In the genomic region with DNA sequence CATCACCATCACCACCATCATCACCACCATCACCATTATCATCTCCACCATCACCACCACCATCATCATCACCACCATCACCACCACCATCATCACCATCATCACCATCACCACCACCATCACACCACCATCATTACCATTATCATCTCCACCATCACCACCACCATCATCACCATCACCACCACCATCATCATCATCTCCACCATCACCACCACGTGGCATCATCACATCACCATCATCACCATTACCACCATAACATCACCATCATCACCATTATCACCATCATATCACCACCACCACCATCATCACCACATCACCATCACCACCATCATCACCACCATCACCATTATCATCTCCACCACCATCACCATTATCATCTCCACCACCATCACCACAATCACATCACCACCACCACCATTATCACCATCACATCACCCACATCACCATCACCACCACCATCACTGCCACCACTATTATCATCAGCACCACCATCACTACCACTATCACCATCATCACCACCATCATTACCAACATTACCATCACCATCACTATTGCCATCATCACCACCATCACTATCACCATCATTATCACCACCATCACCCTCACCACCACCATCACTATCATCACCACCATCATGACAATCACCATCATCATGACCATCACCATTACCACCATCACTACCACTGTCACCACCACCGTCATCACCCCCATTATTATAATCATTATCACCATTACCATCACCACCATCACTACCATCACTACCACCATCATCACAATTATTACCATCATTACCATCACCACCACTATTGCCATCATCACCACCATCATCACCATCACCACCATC, we compare ENCODE assay signal across 16 cellular contexts.
A peak's percentile ranks its signal among the peaks of the same experiment; 100 is the strongest.
DNase-seq lines count a peak whose midpoint lies in the region; ATAC-seq, FAIRE-seq and TF ChIP-seq lines count a peak whose summit lies in the region.
"Had no signal": no experiment of that assay in that cellular context is flagged by ENCODE, and none has a peak within 500 bp of the region (broad histone marks: within the 10 kb centered on the region; RNA-seq: fewer than 3 reads in every experiment).

No MANE protein-coding gene starts in this region.

- POLR2A ChIA-PET in HEK293T (lab: Yijun Ruan, JAX) = no interaction called here
- POLR2A ChIA-PET in K562 (lab: Yijun Ruan, JAX) = interaction anchor here (0.5 kb wide), 1 partner anchor 13 kb away, joined by 4 read pairs; no protein-coding TSS in a partner anchor

- peak overlapping the region; percentile 40 for H4K91ac ChIP-seq in neuronal stem cell (ENCODE audit: low read depth, low read length, poor library complexity)

- H3K18ac ChIP-seq in neuronal stem cell (ENCODE audit: low read length) = no peak overlapping the region

- no peaks in the 10 kb centered on the region for H3K9me1 ChIP-seq in K562 (ENCODE audit: control insufficient read depth, insufficient read depth, low read length)

- 0% methylated on average over 2 of the region's 2 CpGs for WGBS in K562 (ENCODE audit: insufficient coverage, low coverage, missing lambda C conversion rate)
- 100% methylated on average over 1 of the region's 2 CpGs; no CpG with 5 or more reads in 1 of the 2 donors for WGBS in neuronal stem cell (ENCODE audit: extremely low coverage in 2 of 2, insufficient read length in 2 of 2, insufficient replicate concordance in 1 of 2), 2 donors

- TF ChIP-seq CTCF in K562 (IDR thresholded peaks at IDR 0.05 in 2 of 3, conservative IDR thresholded peaks at IDR 0.05 in 1 of 3; ENCODE audit: insufficient read depth in 2 of 3, low read depth in 1 of 3, low read length in 3 of 3) = no peak
- TF ChIP-seq CTCF in dorsolateral prefrontal cortex (IDR thresholded peaks at IDR 0.05 in 54 of 56, conservative IDR thresholded peaks at IDR 0.05 in 2 of 56; ENCODE audit: low read depth in 1 of 56, partially characterized antibody in 56 of 56) = no peak

- H3K4me1 ChIP-seq in K562 (replicated peaks in 1 of 2; ENCODE audit: control insufficient read depth in 2 of 2, insufficient read depth in 2 of 2, low read length in 2 of 2) = peaks cover 0 to 3% of the 10 kb centered on the region in 2 experiments; a peak in 1 of 5 replicates
- no peaks in the 10 kb centered on the region for H3K4me1 ChIP-seq in neuronal stem cell (ENCODE audit: control insufficient read depth in 2 of 2, insufficient read depth in 1 of 2, low read depth in 1 of 2, low read length in 2 of 2)

- H3K4me2 ChIP-seq in K562 (ENCODE audit: insufficient read depth, low read length) = no peak overlapping the region
- H3K4me2 ChIP-seq in neuronal stem cell (ENCODE audit: insufficient read depth, low read length, poor library complexity, severe bottlenecking) = no peak overlapping the region
- H3K4me2 ChIP-seq: BLaER1 treated with 17β-estradiol and CSF1 and Interleukin-3, amounts not matched to agents 10 nM and 100 nM; GM23338 had no signal

- H3K79me2 ChIP-seq in K562 (ENCODE audit: control insufficient read depth, insufficient read depth, low read length) = no peaks in the 10 kb centered on the region

- H2BK12ac ChIP-seq in neuronal stem cell (ENCODE audit: low read length) = no peak overlapping the region

- H2AFZ ChIP-seq in K562 (ENCODE audit: low read depth, low read length) (no peak overlapping the region), neuronal stem cell (ENCODE audit: low read length) (no peak overlapping the region)
- H2AFZ ChIP-seq: GM23338 had no signal

- no peak overlapping the region for H4K8ac ChIP-seq in neuronal stem cell (ENCODE audit: low read depth, low read length)

- CTCF ChIA-PET in HEK293T (lab: Yijun Ruan, JAX) (no interaction called here), K562 (lab: Yijun Ruan, JAX; ENCODE audit: low intra/inter-chr PET ratio) (no interaction called here)

- H3K27ac ChIP-seq in K562 (ENCODE audit: extremely low read depth, low read depth, low read length) (no peak overlapping the region), neuronal stem cell (replicated peaks; ENCODE audit: low read length) (no peak overlapping the region), dorsolateral prefrontal cortex (no peak overlapping the region)
- H3K27ac ChIP-seq: BLaER1 treated with 17β-estradiol and CSF1 and Interleukin-3, amounts not matched to agents 10 nM and 100 nM had no signal

- H2BK120ac ChIP-seq in neuronal stem cell (ENCODE audit: low read depth, low read length) = no peak overlapping the region

- H3K4ac ChIP-seq in neuronal stem cell (ENCODE audit: low read length) = no peak overlapping the region

- no peak overlapping the region for H2BK5ac ChIP-seq in neuronal stem cell (ENCODE audit: low read length)

- TF ChIP-seq POLR2A in GM12892 (IDR thresholded peaks at IDR 0.05; ENCODE audit: low read depth, low read length) (no peak), K562 (conservative IDR thresholded peaks at IDR 0.05) (no peak)

- intact Hi-C loops in K562 (cut with micrococcal nuclease) (no loop called here), dorsolateral prefrontal cortex (cut with DNase I) (no loop called here), left colon (cut with DNase I, micrococcal nuclease) (no loop called here)

- no peak for TF ChIP-seq EP300 in K562 (IDR thresholded peaks at IDR 0.05; ENCODE audit: low read length)

- peak overlapping the region; percentile 25 for H3K23ac ChIP-seq in neuronal stem cell (ENCODE audit: low read depth, low read length, poor library complexity)

- no peak for TF ChIP-seq RAD21 in K562 (CRISPR knock-in tag; conservative IDR thresholded peaks at IDR 0.05 in 1 of 2, IDR thresholded peaks at IDR 0.05 in 1 of 2)

- FAIRE-seq in GM12892 (lab: Jason Lieb, UNC) (peak; percentile 17), K562 (lab: Jason Lieb, UNC) (peak; percentile 69)
- FAIRE-seq: GM18507 had no signal

- H3K9ac ChIP-seq in K562 (ENCODE audit: insufficient read depth in 1 of 2, low read depth in 2 of 2, low read length in 2 of 2) (no peak overlapping the region), neuronal stem cell (ENCODE audit: low read depth, low read length, poor library complexity) (peak overlapping the region; percentile 22)
- H3K9ac ChIP-seq: BLaER1 treated with 17β-estradiol and CSF1 and Interleukin-3, amounts not matched to agents 10 nM and 100 nM had no signal

- no TSS peak for BruUV-seq in K562 (replicated peaks; lab: Mats Ljungman, UMichigan)

- H3K27me3 ChIP-seq in K562 (ENCODE audit: control insufficient read depth in 2 of 2, insufficient read depth in 2 of 2, low read length in 2 of 2) = peaks cover 40 to 55% of the 10 kb centered on the region in 2 experiments
- H3K27me3 ChIP-seq in neuronal stem cell (ENCODE audit: control insufficient read depth in 3 of 3, insufficient read depth in 3 of 3, low read depth in 1 of 3, low read length in 3 of 3) = peaks cover 0 to 29% (median 2%) of the 10 kb centered on the region in 3 experiments
- peaks cover 0 to 3% (median 0%) of the 10 kb centered on the region in 45 donors for H3K27me3 ChIP-seq in dorsolateral prefrontal cortex

- H3K9me3 ChIP-seq in K562 (replicated peaks; ENCODE audit: control insufficient read depth, insufficient read depth, low read depth, low read length) = no peaks in the 10 kb centered on the region
- H3K9me3 ChIP-seq in neuronal stem cell (replicated peaks in 1 of 2; ENCODE audit: control insufficient read depth in 2 of 2, insufficient read depth in 1 of 2, low read depth in 1 of 2, low read length in 2 of 2) = peaks cover 0 to 6% of the 10 kb centered on the region in 2 donors

- DNase-seq in GM12892 (ENCODE audit: insufficient read length) (no peak), HEK293T (ENCODE audit: extremely low spot score) (no peak), K562 (ENCODE audit: extremely low read depth in 1 of 4, low spot score in 3 of 4) (no peak), neuronal stem cell (ENCODE audit: low spot score) (no peak), dorsolateral prefrontal cortex (no peak), left colon (no peak)
- DNase-seq in effector CD4-positive, alpha-beta T cell = no peak
- no peak for DNase-seq in activated naive CD4-positive, alpha-beta T cell (lab: John Stamatoyannopoulos, UW)
- DNase-seq: Calu3; CD8-positive, alpha-beta T cell; DMS79 treated with DMSO at 0.1 percent for 48 hours; GF-D8; H7 had no signal

- no peak overlapping the region for H3K4me3 ChIP-seq in K562
- peak overlapping the region in 1 of 2 donors; percentile 39 for H3K4me3 ChIP-seq in neuronal stem cell (ENCODE audit: low read length in 2 of 2)
- H3K4me3 ChIP-seq in dorsolateral prefrontal cortex = no peak overlapping the region
- H3K4me3 ChIP-seq: BLaER1 treated with 17β-estradiol and CSF1 and Interleukin-3, amounts not matched to agents 10 nM and 100 nM; GM23338 had no signal

- in situ Hi-C loops in K562 (cut with MboI) = no loop called here

- H3K36me3 ChIP-seq in K562 (ENCODE audit: control insufficient read depth, insufficient read depth, low read length) = no peaks in the 10 kb centered on the region
- H3K36me3 ChIP-seq in neuronal stem cell (replicated peaks in 1 of 2; ENCODE audit: control insufficient read depth in 2 of 2, insufficient read depth in 2 of 2, low read length in 2 of 2) = no peaks in the 10 kb centered on the region

- H3K79me1 ChIP-seq in neuronal stem cell (ENCODE audit: low read depth, low read length) = no peaks in the 10 kb centered on the region

- H2BK15ac ChIP-seq in neuronal stem cell (ENCODE audit: low read length) = no peak overlapping the region

- no peak overlapping the region for H2AK5ac ChIP-seq in neuronal stem cell (ENCODE audit: low read depth, low read length)

- ATAC-seq in K562 = no peak
- no peak for ATAC-seq in left colon
- ATAC-seq: CD8-positive, alpha-beta T cell; GM23338 had no signal

- peak overlapping the region; percentile 32 for H3K14ac ChIP-seq in neuronal stem cell (ENCODE audit: low read length)

- H4K20me1 ChIP-seq in K562 (replicated peaks; ENCODE audit: control insufficient read depth, insufficient read depth, low read length) = 0 out of 2 replicates have a peak, but pooled peaks cover 14% of the 10 kb centered on the region
- H4K20me1 ChIP-seq: BLaER1 treated with 17β-estradiol and CSF1 and Interleukin-3, amounts not matched to agents 10 nM and 100 nM had no signal

TF ChIP-seq in HEK293T, 16 proteins besides CTCF, POLR2A, EP300 and RAD21 (continues in another document):
- TF ChIP-seq FOXM1 (IDR thresholded peaks at IDR 0.05; ENCODE audit: borderline replicate concordance) (no peak), L3MBTL2 (conservative IDR thresholded peaks at IDR 0.05) (no peak), ELF4 (IDR thresholded peaks at IDR 0.05) (no peak), NFRKB (IDR thresholded peaks at IDR 0.05) (no peak), HDGF (IDR thresholded peaks at IDR 0.05; ENCODE audit: borderline replicate concordance) (no peak), ZNF384 (IDR thresholded peaks at IDR 0.05) (no peak), CTBP1 (IDR thresholded peaks at IDR 0.05; ENCODE audit: borderline replicate concordance) (no peak)
